ENCODE assay signal across 8 cellular contexts in the genomic region with DNA sequence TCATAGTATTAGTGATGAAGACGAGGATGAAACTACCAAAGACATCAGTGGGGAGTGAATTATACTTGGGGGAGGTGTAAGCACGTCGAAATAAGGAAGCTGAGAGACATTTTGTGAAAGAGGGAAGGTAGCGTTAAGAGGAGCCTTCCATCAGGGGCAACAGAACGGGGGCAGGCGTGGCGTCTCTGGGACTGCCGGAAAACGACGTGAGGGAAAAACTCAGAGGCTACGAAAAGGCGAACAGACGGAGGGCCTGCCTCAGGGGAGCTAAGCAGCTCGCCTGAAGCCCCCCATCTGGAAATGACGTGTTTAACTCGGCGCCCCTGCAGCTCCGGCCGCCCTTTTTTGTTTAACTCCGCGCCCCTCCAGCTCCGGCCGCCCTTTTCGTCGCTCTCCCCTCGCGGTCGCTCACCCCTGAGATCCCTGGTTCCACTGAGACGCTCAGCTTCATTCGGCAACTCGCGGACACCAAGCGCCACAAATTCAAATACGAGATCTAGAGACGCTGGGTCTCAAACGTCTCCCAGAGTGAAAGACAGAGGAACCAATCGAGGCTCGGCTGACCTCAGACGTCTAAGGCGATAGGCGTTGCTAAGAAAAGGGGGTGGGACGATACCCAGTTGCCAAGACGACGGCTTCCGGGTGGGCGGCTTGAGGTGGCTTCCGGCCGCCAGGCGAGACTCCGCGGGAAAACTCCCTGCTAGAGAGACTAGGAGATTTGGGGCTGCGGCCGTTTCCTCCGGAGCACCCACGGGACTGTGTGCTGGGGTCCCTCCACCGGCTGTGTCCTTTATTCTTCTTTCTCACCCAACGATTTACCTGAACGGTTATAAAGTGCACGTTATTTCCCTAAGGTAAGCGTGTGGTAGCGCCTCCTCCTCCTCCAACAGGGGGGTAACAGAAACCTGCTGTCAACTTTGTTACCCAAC.
DNase-seq lines count a peak whose midpoint lies in the region; ATAC-seq and TF ChIP-seq lines count a peak whose summit lies in the region.

No MANE protein-coding gene starts in this region.

- no peak for TF ChIP-seq RAD21 in Ishikawa (IDR thresholded peaks at IDR 0.05; ENCODE audit: low read depth)

- DNase-seq in DMS53 (lab: John Stamatoyannopoulos, UW) (peak; percentile 98), OCI-M2 (lab: John Stamatoyannopoulos, UW; ENCODE audit: unreplicated experiment) (peak; percentile 56)
- peak; percentile 89 for DNase-seq in activated T-cell treated with anti-CD3 and anti-CD28 coated beads, Interleukin-2, amount 50 U/mL, for 1 hour
- DNase-seq in stimulated activated CD8-positive, alpha-beta memory T cell treated with anti-CD3 and anti-CD28 coated beads, Interleukin-4, amount 100 ng/mL, for 48 hours, result peak; percentile 95

- H3K36me3 ChIP-seq in esophagus (ENCODE audit: control insufficient read depth in 2 of 2, insufficient read depth in 2 of 2, low read length in 1 of 2) (no peaks in the 10 kb centered on the region), mucosa of stomach (ENCODE audit: control insufficient read depth, insufficient read depth, low read length) (no peaks in the 10 kb centered on the region)

- 0% methylated on average over 61 of the region's 61 CpGs for WGBS in esophagus, 2 donors

- no peaks in the 10 kb centered on the region for H3K9me3 ChIP-seq in esophagus (ENCODE audit: control insufficient read depth in 2 of 2, insufficient read depth in 1 of 2, low read depth in 1 of 2, low read length in 1 of 2)
- H3K9me3 ChIP-seq in mucosa of stomach (ENCODE audit: control insufficient read depth, low read length), result no peaks in the 10 kb centered on the region

- peak overlapping the region; percentile 78 for H3K9ac ChIP-seq in mucosa of stomach (ENCODE audit: low read length)

- H3K27me3 ChIP-seq in esophagus (ENCODE audit: control insufficient read depth in 1 of 2, insufficient read depth in 2 of 2, low read length in 2 of 2) (no peaks in the 10 kb centered on the region), mucosa of stomach (ENCODE audit: control insufficient read depth, insufficient read depth, low read length) (no peaks in the 10 kb centered on the region)

- no peak for TF ChIP-seq EP300 in Ishikawa (IDR thresholded peaks at IDR 0.05; ENCODE audit: borderline replicate concordance)

- H3K4me3 ChIP-seq in esophagus (ENCODE audit: low read depth in 1 of 2, low read length in 2 of 2), result peak overlapping the region; percentile 76 to 92
- peak overlapping the region; percentile 85 for H3K4me3 ChIP-seq in mucosa of stomach (ENCODE audit: low read length)

- ATAC-seq in GM21619 (IDR thresholded peaks at IDR 0.05; ENCODE audit: unreplicated experiment), result peak; percentile 99

- no peaks in the 10 kb centered on the region for H3K4me1 ChIP-seq in esophagus (ENCODE audit: control insufficient read depth in 2 of 2, insufficient read depth in 2 of 2, low read length in 1 of 2)
- peaks cover 4% of the 10 kb centered on the region for H3K4me1 ChIP-seq in mucosa of stomach (ENCODE audit: control insufficient read depth, insufficient read depth, low read length)

- peak overlapping the region in 1 of 2 donors; percentile 63 for H3K27ac ChIP-seq in esophagus (ENCODE audit: low read depth in 2 of 2, low read length in 1 of 2)

TF ChIP-seq in Ishikawa, 13 proteins besides CTCF, POLR2A, EP300 and RAD21:
- TF ChIP-seq CREB1 (IDR thresholded peaks at IDR 0.05; ENCODE audit: low read depth) (peak; percentile 37; the same call in 1 of the 2 replicates), FOXM1 (IDR thresholded peaks at IDR 0.05; ENCODE audit: borderline replicate concordance, low read depth) (no peak), EGR1 (IDR thresholded peaks at IDR 0.05) (peak; percentile 67; the same call in 1 of the 2 replicates)
